ENCODE assay signal across 1 cellular context in the genomic region with DNA sequence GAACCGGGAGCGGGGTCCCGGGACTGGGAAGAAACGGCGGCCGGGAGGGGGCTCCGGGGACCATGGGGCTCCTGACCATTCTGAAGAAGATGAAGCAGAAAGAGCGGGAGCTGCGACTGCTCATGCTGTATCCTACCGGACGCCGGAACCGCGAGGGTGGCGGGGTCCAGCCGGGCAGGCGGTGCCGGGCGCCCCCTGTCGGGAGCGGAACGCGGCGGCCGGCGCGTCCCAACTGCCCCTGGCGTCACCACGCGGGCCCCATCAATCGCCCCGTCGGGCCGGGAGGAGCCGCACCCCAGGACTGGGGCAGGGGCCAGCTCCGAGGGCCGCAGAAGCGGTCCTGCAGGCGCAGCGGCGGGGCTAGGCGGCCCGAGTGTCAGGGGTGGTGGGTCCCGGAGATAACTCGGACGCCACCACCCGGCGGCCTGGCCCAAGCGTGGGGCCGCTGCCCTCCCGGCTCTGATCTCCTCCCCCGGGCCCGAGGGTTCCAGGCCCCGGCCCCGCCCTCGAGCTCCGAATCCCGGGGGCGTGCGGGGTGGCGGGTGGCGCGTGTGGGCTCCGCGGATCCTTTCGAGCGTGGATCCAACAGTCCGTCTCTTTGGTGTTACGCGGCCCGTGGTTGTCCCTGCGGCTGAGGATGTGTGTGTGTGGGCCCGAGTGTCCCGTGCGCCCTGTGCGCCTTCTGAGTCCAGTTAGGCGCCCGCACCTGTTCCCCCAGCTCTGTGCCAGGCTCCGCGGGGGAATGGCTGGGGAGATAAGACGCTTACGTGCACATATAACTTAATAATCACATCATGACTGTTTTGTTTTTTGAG.
TF ChIP-seq lines count a peak whose summit lies in the region.

A gene (plus strand): TSS at position 15 of the 815 bp plus-strand sequence. CDS start 48 bp downstream, at position 63.

TF ChIP-seq in HepG2, 621 proteins besides CTCF, POLR2A, EP300 and RAD21 (continued from another document and continues in another):
- TF ChIP-seq, protein P1, sequence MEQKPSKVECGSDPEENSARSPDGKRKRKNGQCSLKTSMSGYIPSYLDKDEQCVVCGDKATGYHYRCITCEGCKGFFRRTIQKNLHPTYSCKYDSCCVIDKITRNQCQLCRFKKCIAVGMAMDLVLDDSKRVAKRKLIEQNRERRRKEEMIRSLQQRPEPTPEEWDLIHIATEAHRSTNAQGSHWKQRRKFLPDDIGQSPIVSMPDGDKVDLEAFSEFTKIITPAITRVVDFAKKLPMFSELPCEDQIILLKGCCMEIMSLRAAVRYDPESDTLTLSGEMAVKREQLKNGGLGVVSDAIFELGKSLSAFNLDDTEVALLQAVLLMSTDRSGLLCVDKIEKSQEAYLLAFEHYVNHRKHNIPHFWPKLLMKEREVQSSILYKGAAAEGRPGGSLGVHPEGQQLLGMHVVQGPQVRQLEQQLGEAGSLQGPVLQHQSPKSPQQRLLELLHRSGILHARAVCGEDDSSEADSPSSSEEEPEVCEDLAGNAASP (CRISPR knock-in tag; IDR thresholded peaks at IDR 0.05; ENCODE audit: borderline replicate concordance): peak; percentile 32; the same call in 1 of the 2 replicates
- TF ChIP-seq MED8 (CRISPR knock-in tag; IDR thresholded peaks at IDR 0.05; ENCODE audit: insufficient replicate concordance): peak; percentile 23
- TF ChIP-seq, protein P2, sequence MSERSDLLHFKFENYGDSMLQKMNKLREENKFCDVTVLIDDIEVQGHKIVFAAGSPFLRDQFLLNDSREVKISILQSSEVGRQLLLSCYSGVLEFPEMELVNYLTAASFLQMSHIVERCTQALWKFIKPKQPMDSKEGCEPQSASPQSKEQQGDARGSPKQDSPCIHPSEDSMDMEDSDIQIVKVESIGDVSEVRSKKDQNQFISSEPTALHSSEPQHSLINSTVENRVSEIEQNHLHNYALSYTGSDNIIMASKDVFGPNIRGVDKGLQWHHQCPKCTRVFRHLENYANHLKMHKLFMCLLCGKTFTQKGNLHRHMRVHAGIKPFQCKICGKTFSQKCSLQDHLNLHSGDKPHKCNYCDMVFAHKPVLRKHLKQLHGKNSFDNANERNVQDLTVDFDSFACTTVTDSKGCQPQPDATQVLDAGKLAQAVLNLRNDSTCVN (CRISPR knock-in tag; IDR thresholded peaks at IDR 0.05; ENCODE audit: borderline replicate concordance): no peak
- TF ChIP-seq PLRG1 (conservative IDR thresholded peaks at IDR 0.05): no peak
- no peak for TF ChIP-seq TCF7 (IDR thresholded peaks at IDR 0.05; ENCODE audit: low read depth)
- TF ChIP-seq MAFF (IDR thresholded peaks at IDR 0.05; ENCODE audit: low read depth, low read length): no peak
- TF ChIP-seq FOSL1 (CRISPR knock-in tag; IDR thresholded peaks at IDR 0.05; ENCODE audit: borderline replicate concordance): no peak
- TF ChIP-seq, protein P3, sequence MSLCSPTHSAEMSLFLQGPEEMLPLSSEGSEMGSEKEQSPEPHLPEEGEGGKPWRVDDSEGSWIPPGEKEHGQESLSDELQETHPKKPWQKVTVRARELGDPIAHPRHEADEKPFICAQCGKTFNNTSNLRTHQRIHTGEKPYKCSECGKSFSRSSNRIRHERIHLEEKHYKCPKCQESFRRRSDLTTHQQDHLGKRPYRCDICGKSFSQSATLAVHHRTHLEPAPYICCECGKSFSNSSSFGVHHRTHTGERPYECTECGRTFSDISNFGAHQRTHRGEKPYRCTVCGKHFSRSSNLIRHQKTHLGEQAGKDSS (CRISPR knock-in tag; IDR thresholded peaks at IDR 0.05; ENCODE audit: borderline replicate concordance, low read depth): 0 out of 2 replicates have a peak, but pooled peaks have one; percentile 20
- TF ChIP-seq SCMH1 (CRISPR knock-in tag; IDR thresholded peaks at IDR 0.05; ENCODE audit: borderline replicate concordance): no peak
- TF ChIP-seq LCORL (IDR thresholded peaks at IDR 0.05): no peak
- TF ChIP-seq LCORL (CRISPR knock-in tag; IDR thresholded peaks at IDR 0.05): no peak; the same call in 1 of the 2 replicates
- no peak for TF ChIP-seq ZNF674 (CRISPR knock-in tag; IDR thresholded peaks at IDR 0.05; ENCODE audit: low read depth)
- TF ChIP-seq, protein P4, sequence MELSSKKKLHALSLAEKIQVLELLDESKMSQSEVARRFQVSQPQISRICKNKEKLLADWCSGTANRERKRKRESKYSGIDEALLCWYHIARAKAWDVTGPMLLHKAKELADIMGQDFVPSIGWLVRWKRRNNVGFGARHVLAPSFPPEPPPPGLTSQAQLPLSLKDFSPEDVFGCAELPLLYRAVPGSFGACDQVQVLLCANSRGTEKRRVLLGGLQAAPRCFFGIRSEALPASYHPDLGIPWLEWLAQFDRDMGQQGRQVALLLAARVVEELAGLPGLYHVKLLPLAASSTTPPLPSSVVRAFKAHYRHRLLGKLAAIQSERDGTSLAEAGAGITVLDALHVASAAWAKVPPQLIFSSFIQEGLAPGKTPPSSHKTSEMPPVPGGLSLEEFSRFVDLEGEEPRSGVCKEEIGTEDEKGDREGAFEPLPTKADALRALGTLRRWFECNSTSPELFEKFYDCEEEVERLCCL (CRISPR knock-in tag; IDR thresholded peaks at IDR 0.05; ENCODE audit: borderline replicate concordance): no peak
- TF ChIP-seq ZNF143 (CRISPR knock-in tag; IDR thresholded peaks at IDR 0.05): peak; percentile 42; the same call in 1 of the 2 replicates
- no peak for TF ChIP-seq NR3C1 (CRISPR knock-in tag; IDR thresholded peaks at IDR 0.05)
- no peak for TF ChIP-seq ZSCAN21 (CRISPR knock-in tag; IDR thresholded peaks at IDR 0.05; ENCODE audit: borderline replicate concordance)
- no peak for TF ChIP-seq ZNF292 (CRISPR knock-in tag; IDR thresholded peaks at IDR 0.05; ENCODE audit: borderline replicate concordance, low read depth)
- TF ChIP-seq, protein P5, sequence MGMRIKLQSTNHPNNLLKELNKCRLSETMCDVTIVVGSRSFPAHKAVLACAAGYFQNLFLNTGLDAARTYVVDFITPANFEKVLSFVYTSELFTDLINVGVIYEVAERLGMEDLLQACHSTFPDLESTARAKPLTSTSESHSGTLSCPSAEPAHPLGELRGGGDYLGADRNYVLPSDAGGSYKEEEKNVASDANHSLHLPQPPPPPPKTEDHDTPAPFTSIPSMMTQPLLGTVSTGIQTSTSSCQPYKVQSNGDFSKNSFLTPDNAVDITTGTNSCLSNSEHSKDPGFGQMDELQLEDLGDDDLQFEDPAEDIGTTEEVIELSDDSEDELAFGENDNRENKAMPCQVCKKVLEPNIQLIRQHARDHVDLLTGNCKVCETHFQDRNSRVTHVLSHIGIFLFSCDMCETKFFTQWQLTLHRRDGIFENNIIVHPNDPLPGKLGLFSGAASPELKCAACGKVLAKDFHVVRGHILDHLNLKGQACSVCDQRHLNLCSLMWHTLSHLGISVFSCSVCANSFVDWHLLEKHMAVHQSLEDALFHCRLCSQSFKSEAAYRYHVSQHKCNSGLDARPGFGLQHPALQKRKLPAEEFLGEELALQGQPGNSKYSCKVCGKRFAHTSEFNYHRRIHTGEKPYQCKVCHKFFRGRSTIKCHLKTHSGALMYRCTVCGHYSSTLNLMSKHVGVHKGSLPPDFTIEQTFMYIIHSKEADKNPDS (CRISPR knock-in tag; IDR thresholded peaks at IDR 0.05): no peak
- TF ChIP-seq, protein P6, sequence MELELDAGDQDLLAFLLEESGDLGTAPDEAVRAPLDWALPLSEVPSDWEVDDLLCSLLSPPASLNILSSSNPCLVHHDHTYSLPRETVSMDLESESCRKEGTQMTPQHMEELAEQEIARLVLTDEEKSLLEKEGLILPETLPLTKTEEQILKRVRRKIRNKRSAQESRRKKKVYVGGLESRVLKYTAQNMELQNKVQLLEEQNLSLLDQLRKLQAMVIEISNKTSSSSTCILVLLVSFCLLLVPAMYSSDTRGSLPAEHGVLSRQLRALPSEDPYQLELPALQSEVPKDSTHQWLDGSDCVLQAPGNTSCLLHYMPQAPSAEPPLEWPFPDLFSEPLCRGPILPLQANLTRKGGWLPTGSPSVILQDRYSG (CRISPR knock-in tag; IDR thresholded peaks at IDR 0.05): no peak
- no peak for TF ChIP-seq HNRNPH1 (optimal IDR thresholded peaks at IDR 0.05; ENCODE audit: low read depth, low read length)
- TF ChIP-seq CHD2 (IDR thresholded peaks at IDR 0.05; ENCODE audit: low read depth, low read length): no peak
- TF ChIP-seq, protein P7, sequence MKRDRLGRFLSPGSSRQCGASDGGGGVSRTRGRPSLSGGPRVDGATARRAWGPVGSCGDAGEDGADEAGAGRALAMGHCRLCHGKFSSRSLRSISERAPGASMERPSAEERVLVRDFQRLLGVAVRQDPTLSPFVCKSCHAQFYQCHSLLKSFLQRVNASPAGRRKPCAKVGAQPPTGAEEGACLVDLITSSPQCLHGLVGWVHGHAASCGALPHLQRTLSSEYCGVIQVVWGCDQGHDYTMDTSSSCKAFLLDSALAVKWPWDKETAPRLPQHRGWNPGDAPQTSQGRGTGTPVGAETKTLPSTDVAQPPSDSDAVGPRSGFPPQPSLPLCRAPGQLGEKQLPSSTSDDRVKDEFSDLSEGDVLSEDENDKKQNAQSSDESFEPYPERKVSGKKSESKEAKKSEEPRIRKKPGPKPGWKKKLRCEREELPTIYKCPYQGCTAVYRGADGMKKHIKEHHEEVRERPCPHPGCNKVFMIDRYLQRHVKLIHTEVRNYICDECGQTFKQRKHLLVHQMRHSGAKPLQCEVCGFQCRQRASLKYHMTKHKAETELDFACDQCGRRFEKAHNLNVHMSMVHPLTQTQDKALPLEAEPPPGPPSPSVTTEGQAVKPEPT (CRISPR knock-in tag; IDR thresholded peaks at IDR 0.05; ENCODE audit: low read depth): peak; percentile 73
- no peak for TF ChIP-seq ZNF713 (CRISPR knock-in tag; IDR thresholded peaks at IDR 0.05)
- no peak for TF ChIP-seq ZNF629 (CRISPR knock-in tag; conservative IDR thresholded peaks at IDR 0.05)
- no peak for TF ChIP-seq RBM22 (optimal IDR thresholded peaks at IDR 0.05; ENCODE audit: low read length)
- TF ChIP-seq KMT2A (CRISPR knock-in tag; IDR thresholded peaks at IDR 0.05): no peak
- TF ChIP-seq, protein P8, sequence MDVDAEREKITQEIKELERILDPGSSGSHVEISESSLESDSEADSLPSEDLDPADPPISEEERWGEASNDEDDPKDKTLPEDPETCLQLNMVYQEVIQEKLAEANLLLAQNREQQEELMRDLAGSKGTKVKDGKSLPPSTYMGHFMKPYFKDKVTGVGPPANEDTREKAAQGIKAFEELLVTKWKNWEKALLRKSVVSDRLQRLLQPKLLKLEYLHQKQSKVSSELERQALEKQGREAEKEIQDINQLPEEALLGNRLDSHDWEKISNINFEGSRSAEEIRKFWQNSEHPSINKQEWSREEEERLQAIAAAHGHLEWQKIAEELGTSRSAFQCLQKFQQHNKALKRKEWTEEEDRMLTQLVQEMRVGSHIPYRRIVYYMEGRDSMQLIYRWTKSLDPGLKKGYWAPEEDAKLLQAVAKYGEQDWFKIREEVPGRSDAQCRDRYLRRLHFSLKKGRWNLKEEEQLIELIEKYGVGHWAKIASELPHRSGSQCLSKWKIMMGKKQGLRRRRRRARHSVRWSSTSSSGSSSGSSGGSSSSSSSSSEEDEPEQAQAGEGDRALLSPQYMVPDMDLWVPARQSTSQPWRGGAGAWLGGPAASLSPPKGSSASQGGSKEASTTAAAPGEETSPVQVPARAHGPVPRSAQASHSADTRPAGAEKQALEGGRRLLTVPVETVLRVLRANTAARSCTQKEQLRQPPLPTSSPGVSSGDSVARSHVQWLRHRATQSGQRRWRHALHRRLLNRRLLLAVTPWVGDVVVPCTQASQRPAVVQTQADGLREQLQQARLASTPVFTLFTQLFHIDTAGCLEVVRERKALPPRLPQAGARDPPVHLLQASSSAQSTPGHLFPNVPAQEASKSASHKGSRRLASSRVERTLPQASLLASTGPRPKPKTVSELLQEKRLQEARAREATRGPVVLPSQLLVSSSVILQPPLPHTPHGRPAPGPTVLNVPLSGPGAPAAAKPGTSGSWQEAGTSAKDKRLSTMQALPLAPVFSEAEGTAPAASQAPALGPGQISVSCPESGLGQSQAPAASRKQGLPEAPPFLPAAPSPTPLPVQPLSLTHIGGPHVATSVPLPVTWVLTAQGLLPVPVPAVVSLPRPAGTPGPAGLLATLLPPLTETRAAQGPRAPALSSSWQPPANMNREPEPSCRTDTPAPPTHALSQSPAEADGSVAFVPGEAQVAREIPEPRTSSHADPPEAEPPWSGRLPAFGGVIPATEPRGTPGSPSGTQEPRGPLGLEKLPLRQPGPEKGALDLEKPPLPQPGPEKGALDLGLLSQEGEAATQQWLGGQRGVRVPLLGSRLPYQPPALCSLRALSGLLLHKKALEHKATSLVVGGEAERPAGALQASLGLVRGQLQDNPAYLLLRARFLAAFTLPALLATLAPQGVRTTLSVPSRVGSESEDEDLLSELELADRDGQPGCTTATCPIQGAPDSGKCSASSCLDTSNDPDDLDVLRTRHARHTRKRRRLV (CRISPR knock-in tag; IDR thresholded peaks at IDR 0.05): no peak
- peak; percentile 77 for TF ChIP-seq ZBTB7A (CRISPR knock-in tag; IDR thresholded peaks at IDR 0.05)
- 0 out of 2 replicates have a peak, but pooled peaks have one; percentile 22 for TF ChIP-seq RNF2 (conservative IDR thresholded peaks at IDR 0.05; ENCODE audit: low read depth)
- TF ChIP-seq SMAD3 (CRISPR knock-in tag; IDR thresholded peaks at IDR 0.05): no peak
- TF ChIP-seq, protein P9, sequence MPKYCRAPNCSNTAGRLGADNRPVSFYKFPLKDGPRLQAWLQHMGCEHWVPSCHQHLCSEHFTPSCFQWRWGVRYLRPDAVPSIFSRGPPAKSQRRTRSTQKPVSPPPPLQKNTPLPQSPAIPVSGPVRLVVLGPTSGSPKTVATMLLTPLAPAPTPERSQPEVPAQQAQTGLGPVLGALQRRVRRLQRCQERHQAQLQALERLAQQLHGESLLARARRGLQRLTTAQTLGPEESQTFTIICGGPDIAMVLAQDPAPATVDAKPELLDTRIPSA (CRISPR knock-in tag; IDR thresholded peaks at IDR 0.05; ENCODE audit: borderline replicate concordance): no peak
- no peak for TF ChIP-seq HNRNPL (IDR thresholded peaks at IDR 0.05; ENCODE audit: low read depth, low read length)
- no peak for TF ChIP-seq FLYWCH1 (CRISPR knock-in tag; IDR thresholded peaks at IDR 0.05)
- TF ChIP-seq, protein P10, sequence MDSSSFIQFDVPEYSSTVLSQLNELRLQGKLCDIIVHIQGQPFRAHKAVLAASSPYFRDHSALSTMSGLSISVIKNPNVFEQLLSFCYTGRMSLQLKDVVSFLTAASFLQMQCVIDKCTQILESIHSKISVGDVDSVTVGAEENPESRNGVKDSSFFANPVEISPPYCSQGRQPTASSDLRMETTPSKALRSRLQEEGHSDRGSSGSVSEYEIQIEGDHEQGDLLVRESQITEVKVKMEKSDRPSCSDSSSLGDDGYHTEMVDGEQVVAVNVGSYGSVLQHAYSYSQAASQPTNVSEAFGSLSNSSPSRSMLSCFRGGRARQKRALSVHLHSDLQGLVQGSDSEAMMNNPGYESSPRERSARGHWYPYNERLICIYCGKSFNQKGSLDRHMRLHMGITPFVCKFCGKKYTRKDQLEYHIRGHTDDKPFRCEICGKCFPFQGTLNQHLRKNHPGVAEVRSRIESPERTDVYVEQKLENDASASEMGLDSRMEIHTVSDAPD (CRISPR knock-in tag; IDR thresholded peaks at IDR 0.05): no peak; the same call in 1 of the 2 replicates
